Comparison of ENCODE assay signal across 29 cellular contexts in genomic region chr7:98927125-98927524, GRCh38. TPM values are rescaled to one million over a fixed set of nuclear protein-coding genes. Genes with fewer than 3 reads are reported as not detected.
"Had no signal": no experiment of that assay in that cellular context is flagged by ENCODE, and none has a peak within 500 bp of the region (broad histone marks: within the 10 kb centered on the region; RNA-seq: fewer than 3 reads in every experiment).

No MANE protein-coding gene starts in this region.

- H3K9me3 Mint-ChIP-seq: activated CD4-positive, alpha-beta memory T cell treated with anti-CD3 and anti-CD28 coated beads, Interleukin-2, amount 10 ng/mL, durations not matched to agents 7 days and 5 days; activated CD4-positive, alpha-beta T cell treated with anti-CD3 and anti-CD28 coated beads, Interleukin-2, amount 10 ng/mL, durations not matched to agents 24 days and 14 days; activated naive CD4-positive, alpha-beta T cell treated with anti-CD3 and anti-CD28 coated beads for 36 hours; activated naive CD4-positive, alpha-beta T cell treated with anti-CD3 and anti-CD28 coated beads, Interleukin-2, amount 50 U/mL, for 24 hours; activated naive CD8-positive, alpha-beta T cell treated with anti-CD3 and anti-CD28 coated beads for 36 hours; activated naive CD8-positive, alpha-beta T cell treated with anti-CD3 and anti-CD28 coated beads, Interleukin-2, amount 50 U/mL, for 24 hours; activated T-cell treated with anti-CD3 and anti-CD28 coated beads, Interleukin-2, amount 50 U/mL, for 24 hours; activated T-helper 17 cell treated with anti-CD3 and anti-CD28 coated beads, Interleukin-2, amount 50 U/mL, for 72 hours; T-helper 1 cell treated with Interleukin-12 subunit alpha and Interleukin-12 subunit beta and Interleukin-4 antibody, amounts not matched to agents 30 μg/mL and 1 μg/mL, for 36 hours; T-helper 2 cell treated with Interferon-gamma antibody and Interleukin-4, amounts not matched to agents 5 μg/mL and 100 μg/mL, for 36 hours had no signal

- H3K27me3 Mint-ChIP-seq: activated CD4-positive, alpha-beta memory T cell treated with anti-CD3 and anti-CD28 coated beads, Interleukin-2, amount 10 ng/mL, durations not matched to agents 7 days and 5 days; activated CD4-positive, alpha-beta T cell treated with anti-CD3 and anti-CD28 coated beads for 36 hours; activated CD4-positive, alpha-beta T cell treated with anti-CD3 and anti-CD28 coated beads, Interleukin-2, amount 10 ng/mL, durations not matched to agents 24 days and 14 days; activated naive CD4-positive, alpha-beta T cell treated with anti-CD3 and anti-CD28 coated beads, Interleukin-2, amount 50 U/mL, for 24 hours; activated naive CD8-positive, alpha-beta T cell treated with anti-CD3 and anti-CD28 coated beads for 36 hours; activated naive CD8-positive, alpha-beta T cell treated with anti-CD3 and anti-CD28 coated beads, Interleukin-2, amount 50 U/mL, for 24 hours; activated T-cell treated with anti-CD3 and anti-CD28 coated beads, Interleukin-2, amount 50 U/mL, for 24 hours; activated T-helper 17 cell treated with anti-CD3 and anti-CD28 coated beads, Interleukin-2, amount 50 U/mL, for 72 hours had no signal

- H3K27ac Mint-ChIP-seq: activated CD4-positive, alpha-beta memory T cell treated with anti-CD3 and anti-CD28 coated beads, Interleukin-2, amount 10 ng/mL, durations not matched to agents 7 days and 5 days; activated CD4-positive, alpha-beta T cell treated with anti-CD3 and anti-CD28 coated beads for 36 hours; activated naive CD4-positive, alpha-beta T cell treated with anti-CD3 and anti-CD28 coated beads for 36 hours; activated naive CD4-positive, alpha-beta T cell treated with anti-CD3 and anti-CD28 coated beads, Interleukin-2, amount 50 U/mL, for 24 hours; activated naive CD8-positive, alpha-beta T cell treated with anti-CD3 and anti-CD28 coated beads for 36 hours; activated naive CD8-positive, alpha-beta T cell treated with anti-CD3 and anti-CD28 coated beads, Interleukin-2, amount 50 U/mL, for 24 hours; T-helper 2 cell treated with Interferon-gamma antibody and Interleukin-4, amounts not matched to agents 5 μg/mL and 100 μg/mL, for 36 hours had no signal

- H3K27ac ChIP-seq: adrenal gland, body of pancreas, colonic mucosa had no signal

- DNase-seq: activated CD4-positive, alpha-beta memory T cell treated with anti-CD3 and anti-CD28 coated beads, Interleukin-2, amount 10 ng/mL, durations not matched to agents 7 days and 5 days; activated CD4-positive, alpha-beta T cell treated with anti-CD3 and anti-CD28 coated beads for 36 hours; activated CD4-positive, alpha-beta T cell treated with anti-CD3 and anti-CD28 coated beads, Interleukin-2, amount 10 ng/mL, durations not matched to agents 24 days and 14 days; activated CD4-positive, CD25-positive, alpha-beta regulatory T cell; activated CD4-positive, CD25-positive, alpha-beta regulatory T cell treated with anti-CD3 and anti-CD28 coated beads, Interleukin-2, amount 50 U/mL, for 72 hours; activated CD8-positive, alpha-beta memory T cell treated with anti-CD3 and anti-CD28 coated beads, Interleukin-2, amount 50 U/mL, for 48 hours; activated effector memory CD4-positive, alpha-beta T cell treated with Interleukin-2 at 50 U/mL for 16 hours; activated gamma-delta T cell treated with Interleukin-2 at 50 U/mL for 16 hours; activated naive CD4-positive, alpha-beta T cell treated with anti-CD3 and anti-CD28 coated beads for 36 hours; activated naive CD8-positive, alpha-beta T cell treated with anti-CD3 and anti-CD28 coated beads for 36 hours; activated naive CD8-positive, alpha-beta T cell treated with anti-CD3 and anti-CD28 coated beads, Interleukin-2, amount 50 U/mL, for 24 hours; activated T-cell treated with anti-CD3 and anti-CD28 coated beads for 4 hours; activated T-cell treated with anti-CD3 and anti-CD28 coated beads, Interleukin-2, amount 50 U/mL, for 24 hours; adrenal gland; amygdala; aorta; body of pancreas; caudate nucleus; cerebellar nuclear complex; colonic mucosa; effector CD8-positive, alpha-beta T cell; foreskin fibroblast; T1000 had no signal

- H3K4me3 Mint-ChIP-seq: activated CD4-positive, alpha-beta memory T cell treated with anti-CD3 and anti-CD28 coated beads, Interleukin-2, amount 10 ng/mL, durations not matched to agents 7 days and 5 days; activated CD4-positive, alpha-beta T cell treated with anti-CD3 and anti-CD28 coated beads for 36 hours; activated CD4-positive, alpha-beta T cell treated with anti-CD3 and anti-CD28 coated beads, Interleukin-2, amount 10 ng/mL, durations not matched to agents 24 days and 14 days; activated naive CD4-positive, alpha-beta T cell treated with anti-CD3 and anti-CD28 coated beads for 36 hours; activated naive CD4-positive, alpha-beta T cell treated with anti-CD3 and anti-CD28 coated beads, Interleukin-2, amount 50 U/mL, for 24 hours; activated naive CD8-positive, alpha-beta T cell treated with anti-CD3 and anti-CD28 coated beads for 36 hours; activated naive CD8-positive, alpha-beta T cell treated with anti-CD3 and anti-CD28 coated beads, Interleukin-2, amount 50 U/mL, for 24 hours; activated T-cell treated with anti-CD3 and anti-CD28 coated beads, Interleukin-2, amount 50 U/mL, for 24 hours; activated T-helper 17 cell treated with anti-CD3 and anti-CD28 coated beads, Interleukin-2, amount 50 U/mL, for 72 hours; T-helper 1 cell treated with Interleukin-12 subunit alpha and Interleukin-12 subunit beta and Interleukin-4 antibody, amounts not matched to agents 30 μg/mL and 1 μg/mL, for 36 hours; T-helper 2 cell treated with Interferon-gamma antibody and Interleukin-4, amounts not matched to agents 5 μg/mL and 100 μg/mL, for 36 hours had no signal

- ATAC-seq: activated CD4-positive, alpha-beta T cell treated with anti-CD3 and anti-CD28 coated beads for 36 hours; activated naive CD8-positive, alpha-beta T cell treated with anti-CD3 and anti-CD28 coated beads, Interleukin-2, amount 50 U/mL, for 24 hours; activated T-helper 17 cell treated with anti-CD3 and anti-CD28 coated beads, Interleukin-2, amount 50 U/mL, for 72 hours; body of pancreas; esophagus mucosa had no signal

- H3K4me1 Mint-ChIP-seq: activated naive CD8-positive, alpha-beta T cell treated with anti-CD3 and anti-CD28 coated beads for 36 hours had no signal

- H3K4me1 ChIP-seq: adrenal gland, body of pancreas, colonic mucosa had no signal

- H3K27me3 ChIP-seq: adrenal gland, body of pancreas, colonic mucosa had no signal

- H3K4me3 ChIP-seq: adrenal gland, body of pancreas, colonic mucosa had no signal

RNA-seq across cellular contexts. Expression of gene TMEM130, which starts 57.3 kb away (rescaled TPM):
- total RNA-seq: activated CD4-positive, alpha-beta memory T cell treated with anti-CD3 and anti-CD28 coated beads, Interleukin-2, amount 10 ng/mL, durations not matched to agents 7 days and 5 days; activated CD4-positive, alpha-beta T cell treated with anti-CD3 and anti-CD28 coated beads, Interleukin-2, amount 10 ng/mL, durations not matched to agents 24 days and 14 days; activated naive CD8-positive, alpha-beta T cell treated with anti-CD3 and anti-CD28 coated beads for 36 hours; activated T-helper 17 cell treated with anti-CD3 and anti-CD28 coated beads, Interleukin-2, amount 50 U/mL, for 72 hours; dermis microvascular lymphatic vessel endothelial cell; esophagus mucosa had no signal
